ENCODE assay signal across 1 cellular context in genomic region chr17:40322417-40323315, GRCh38.
A peak's percentile ranks its signal among the peaks of the same experiment; 100 is the strongest.
TF ChIP-seq lines count a peak whose summit lies in the region.

No MANE protein-coding gene starts in this region.

TF ChIP-seq in HEK293, 187 proteins besides CTCF, POLR2A, EP300 and RAD21 (continued from another document):
- TF ChIP-seq ZNF513 (tag by site-specific recombination; IDR thresholded peaks at IDR 0.05): peak; percentile 74
- TF ChIP-seq ZNF148 (tag by site-specific recombination; IDR thresholded peaks at IDR 0.05; ENCODE audit: borderline replicate concordance): no peak
- no peak for TF ChIP-seq INSM2 (tag by site-specific recombination; IDR thresholded peaks at IDR 0.05)
- no peak for TF ChIP-seq ZSCAN4 (tag by site-specific recombination; IDR thresholded peaks at IDR 0.05)
- TF ChIP-seq ZNF184 (tag by site-specific recombination; IDR thresholded peaks at IDR 0.05): no peak
- TF ChIP-seq ZNF398 (tag by site-specific recombination; IDR thresholded peaks at IDR 0.05): peak; percentile 82
- TF ChIP-seq GLIS1 (tag by site-specific recombination; IDR thresholded peaks at IDR 0.05): peak; percentile 79
- TF ChIP-seq ZNF211 (tag by site-specific recombination; IDR thresholded peaks at IDR 0.05; ENCODE audit: low read depth): no peak
- no peak for TF ChIP-seq ZNF114 (tag by site-specific recombination; IDR thresholded peaks at IDR 0.05)
TF ChIP-seq in HEK293: peak in this region for 24.
